Comparison of ENCODE assay signal across 28 cellular contexts in the genomic region with DNA sequence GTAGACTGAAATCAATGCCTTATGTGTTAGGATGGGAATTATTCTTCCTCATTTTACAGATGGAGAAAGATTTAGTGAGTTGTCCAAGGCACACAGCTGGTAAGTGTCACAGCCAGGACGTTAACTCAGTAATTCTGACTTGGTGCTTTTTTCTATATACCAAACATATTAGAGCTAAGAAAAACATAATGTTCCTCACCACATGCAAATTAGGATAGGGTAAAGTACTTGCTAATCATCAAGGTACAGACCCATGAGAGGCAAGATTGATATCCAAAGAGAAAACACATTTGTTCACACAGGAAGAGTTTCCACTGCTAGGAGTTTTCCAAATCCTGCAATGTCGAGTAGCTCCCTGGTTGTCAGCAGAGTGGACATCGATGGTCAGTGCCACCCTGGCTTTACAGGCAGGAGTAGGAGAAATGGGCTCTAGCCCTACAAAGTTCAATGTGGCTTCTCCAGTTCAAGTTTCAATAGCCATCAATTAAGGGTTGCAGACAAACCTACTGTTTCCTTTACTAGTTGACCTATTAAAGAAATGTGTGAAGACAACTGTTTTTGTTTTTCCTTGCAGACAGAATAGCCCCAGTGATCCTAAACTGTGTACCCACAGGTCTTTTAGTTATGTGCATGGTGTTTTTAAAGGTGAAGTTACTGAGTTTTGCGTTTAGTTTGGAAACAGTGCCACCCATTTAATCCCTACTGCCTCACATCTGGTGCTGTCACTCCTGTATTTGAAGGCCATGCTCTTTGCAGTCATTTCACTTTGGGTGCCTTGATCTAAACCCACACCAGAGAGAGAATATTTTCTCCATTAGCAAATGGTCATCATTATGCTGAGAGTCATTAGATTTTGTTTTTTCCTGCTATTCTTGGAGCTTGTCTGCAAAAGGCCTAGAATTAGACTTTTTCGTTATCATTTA.
DNase-seq lines count a peak whose midpoint lies in the region; ATAC-seq, FAIRE-seq and TF ChIP-seq lines count a peak whose summit lies in the region.
"Had no signal": no experiment of that assay in that cellular context is flagged by ENCODE, and none has a peak within 500 bp of the region (broad histone marks: within the 10 kb centered on the region; RNA-seq: fewer than 3 reads in every experiment).

No MANE protein-coding gene starts in this region.

- peak; percentile 77 for FAIRE-seq in GM18507 (lab: Jason Lieb, UNC)
- no peak for FAIRE-seq in pancreas (lab: Jason Lieb, UNC)
- FAIRE-seq: endometrium, K562 had no signal

- no peak overlapping the region for H3K4me3 ChIP-seq in psoas muscle
- H3K4me3 ChIP-seq in pancreas = no peak overlapping the region
- H3K4me3 ChIP-seq: cardiac muscle cell, HAP-1, K562, MG63, SJSA1, tibial artery had no signal

- H3K36me3 ChIP-seq in psoas muscle (ENCODE audit: insufficient read depth in 1 of 2, low read depth in 1 of 2) (no peaks in the 10 kb centered on the region), pancreas (no peaks in the 10 kb centered on the region)
- H3K36me3 ChIP-seq: cardiac muscle cell, HAP-1, MG63, SJSA1, tibial artery had no signal

- ATAC-seq in GM19397 (IDR thresholded peaks at IDR 0.05; ENCODE audit: unreplicated experiment) (peak; percentile 77), HG02763 (IDR thresholded peaks at IDR 0.05; ENCODE audit: unreplicated experiment) (peak; percentile 72), HG03354 (IDR thresholded peaks at IDR 0.05; ENCODE audit: poor library complexity, severe bottlenecking, unreplicated experiment) (peak; percentile 90), psoas muscle (no peak), pancreas (no peak)
- ATAC-seq: activated CD4-positive, alpha-beta T cell treated with anti-CD3 and anti-CD28 coated beads for 36 hours; activated T-cell treated with anti-CD3 and anti-CD28 coated beads, Interleukin-2, amount 50 U/mL, for 72 hours; K562; Panc1; stimulated activated naive CD8-positive, alpha-beta T cell treated with anti-CD3 and anti-CD28 coated beads, Interleukin-15, Interleukin-2, amounts not matched to agents 100 U/mL and 50 U/mL, for 24 hours had no signal

- intact Hi-C loops in psoas muscle (cut with DNase I) = no loop called here
- intact Hi-C loops in pancreas (cut with DNase I) = no loop called here

- WGBS in psoas muscle, 3 donors = 17 to 31% (median 24%) methylated on average over 5 of the region's 5 CpGs
- 54 to 67% methylated on average over 5 of the region's 5 CpGs for WGBS in pancreas, 2 donors

- TF ChIP-seq CTCF in psoas muscle (IDR thresholded peaks at IDR 0.05) (no peak), pancreas (IDR thresholded peaks at IDR 0.05) (no peak)

- no peak overlapping the region for H3K27ac ChIP-seq in psoas muscle
- no peak overlapping the region for H3K27ac ChIP-seq in pancreas
- H3K27ac ChIP-seq: cardiac muscle cell, SJSA1, tibial artery had no signal

- H3K27me3 ChIP-seq in psoas muscle (ENCODE audit: insufficient read depth in 3 of 3, low read length in 2 of 3) (no peaks in the 10 kb centered on the region), pancreas (peaks cover 0 to 3% (median 0%) of the 10 kb centered on the region in 4 donors)
- H3K27me3 ChIP-seq: cardiac muscle cell, MG63, SJSA1, tibial artery had no signal

- DNase-seq in GM18507 (ENCODE audit: extremely low spot score, insufficient read length, low read depth) = no peak
- DNase-seq in SIG-M5 treated with dmso at 0.1 percent for 504 hours (lab: John Stamatoyannopoulos, UW; ENCODE audit: unreplicated experiment) = no peak
- DNase-seq in globus pallidus (ENCODE audit: low spot score) = no peak
- DNase-seq in psoas muscle = no peak
- DNase-seq in pancreas = no peak
- DNase-seq: 8988T; activated CD4-positive, alpha-beta T cell treated with anti-CD3 and anti-CD28 coated beads for 36 hours; activated naive CD4-positive, alpha-beta T cell treated with anti-CD3 and anti-CD28 coated beads, Interleukin-2, amount 10 ng/mL, durations not matched to agents 7 days and 5 days; activated T-cell treated with anti-CD3 and anti-CD28 coated beads, Interleukin-2, amount 50 U/mL, for 72 hours; AML-193; DMS53; GF-D8; mammary epithelial cell; MG63; NCI-H1417 treated with DMSO at 0.1 percent for 48 hours; NCI-H510A treated with DMSO at 0.1 percent for 48 hours; stimulated activated CD4-positive, alpha-beta T cell treated with anti-CD3 and anti-CD28 coated beads, Interleukin-4, amount 100 ng/mL, for 1 hour; stimulated activated naive CD8-positive, alpha-beta T cell treated with anti-CD3 and anti-CD28 coated beads, Interleukin-15, Interleukin-2, amounts not matched to agents 100 U/mL and 50 U/mL, for 24 hours; tibial artery had no signal

- no peaks in the 10 kb centered on the region for H3K9me3 ChIP-seq in psoas muscle
- no peaks in the 10 kb centered on the region for H3K9me3 ChIP-seq in pancreas
- H3K9me3 ChIP-seq: HAP-1, MG63, SJSA1, tibial artery had no signal

- H3K4me1 ChIP-seq in psoas muscle (no peaks in the 10 kb centered on the region), pancreas (no peaks in the 10 kb centered on the region)
- H3K4me1 ChIP-seq: HAP-1, SJSA1, tibial artery had no signal

Comparison
In these comparisons a context has a peak if more than half of its experiments do, and no peak if none do; other contexts are left out.
1. ATAC-seq: peak in GM19397 (single experiment), HG02763 (single experiment) and HG03354 (single experiment); none in psoas muscle (0 of 4) and pancreas (0 of 4).